12 cellular contexts compared by ENCODE assay signal in the genomic region with DNA sequence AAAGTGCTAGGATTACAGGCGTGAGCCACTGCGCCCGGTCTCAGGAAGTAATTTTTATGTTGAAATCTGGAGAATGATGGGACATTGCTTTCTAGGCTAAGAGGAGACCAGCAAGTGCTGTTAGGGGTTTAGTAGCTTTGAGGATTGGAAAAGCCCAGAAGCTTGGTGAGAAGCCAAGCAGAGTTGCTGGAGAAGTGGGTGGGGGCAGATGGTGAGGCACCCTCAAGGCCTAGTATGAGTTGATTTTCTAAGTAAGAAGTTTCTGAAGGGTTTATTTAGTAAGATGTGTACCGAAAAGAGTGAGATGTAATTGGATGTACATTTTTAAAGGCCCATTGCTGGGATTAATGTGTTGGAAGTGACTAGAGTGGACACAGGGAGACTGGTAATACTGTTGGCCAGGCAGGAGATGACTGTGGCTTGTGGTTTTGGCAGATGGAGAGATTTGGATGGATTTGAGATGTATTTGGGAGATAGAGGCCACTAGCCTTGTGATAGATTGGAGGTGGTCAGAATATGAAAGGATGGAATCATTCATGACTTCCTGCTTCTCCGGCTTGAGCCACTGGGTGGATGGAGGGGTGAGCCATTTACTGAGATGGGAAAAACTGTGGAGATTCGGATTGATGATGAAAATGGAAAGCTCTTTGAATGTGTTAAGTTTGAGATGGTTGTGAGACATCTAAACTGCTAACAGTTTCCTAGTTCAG. TPM values are rescaled to one million over a fixed set of nuclear protein-coding genes. Genes with fewer than 3 reads are reported as not detected.
DNase-seq lines count a peak whose midpoint lies in the region; ATAC-seq, FAIRE-seq and TF ChIP-seq lines count a peak whose summit lies in the region.
"Had no signal": no experiment of that assay in that cellular context is flagged by ENCODE, and none has a peak within 500 bp of the region (broad histone marks: within the 10 kb centered on the region; RNA-seq: fewer than 3 reads in every experiment).

No MANE protein-coding gene starts in this region.

- H3K36me3 Mint-ChIP-seq in MCF 10A (ENCODE audit: insufficient read depth, unreplicated experiment), result peaks cover 8% of the 10 kb centered on the region

- no peaks in the 10 kb centered on the region for H3K9me2 ChIP-seq in OCI-LY1 (ENCODE audit: low read depth, low read length)

- FAIRE-seq in pancreas (lab: Jason Lieb, UNC), result no peak

- WGBS in mammary epithelial cell (ENCODE audit: low coverage, missing lambda C conversion rate), result 81% methylated on average over 6 of the region's 6 CpGs
- WGBS in pancreas, 2 donors, result 92 to 96% methylated on average over 6 of the region's 6 CpGs

- H3K36me3 ChIP-seq in mammary epithelial cell (ENCODE audit: insufficient read depth, low read length), result no peaks in the 10 kb centered on the region
- H3K36me3 ChIP-seq in OCI-LY1 (ENCODE audit: insufficient read depth, low read length), result peaks cover 19% of the 10 kb centered on the region
- H3K36me3 ChIP-seq in skeletal muscle satellite cell (ENCODE audit: insufficient read depth, low read length), result no peaks in the 10 kb centered on the region
- H3K36me3 ChIP-seq in pancreas, result peaks cover 0 to 3% (median 0%) of the 10 kb centered on the region in 3 donors

- H3K27ac Mint-ChIP-seq in MCF 10A (ENCODE audit: low read depth, unreplicated experiment), result no peak overlapping the region
- H3K27ac Mint-ChIP-seq: nephron progenitor cell had no signal

- POLR2A ChIA-PET in MCF 10A (lab: Yijun Ruan, JAX), result interaction anchor here (1.2 to 2.5 kb wide), 4 partner anchors 10 to 479 kb away, joined by 3 to 17 read pairs (median 4); no protein-coding TSS in a partner anchor

- peak; percentile 58 for DNase-seq in mammary epithelial cell
- no peak for DNase-seq in MCF 10A (ENCODE audit: unreplicated experiment)
- peak; percentile 85 for DNase-seq in astrocyte of the cerebellum (ENCODE audit: low read depth)
- no peak for DNase-seq in NOMO-1 (lab: John Stamatoyannopoulos, UW; ENCODE audit: unreplicated experiment in 2 of 2)
- DNase-seq in pancreas, result no peak
- DNase-seq: NCI-H526, nephron progenitor cell had no signal

- no peak overlapping the region for H3K4me3 ChIP-seq in mammary epithelial cell (replicated peaks in 1 of 3; ENCODE audit: insufficient read depth in 1 of 3, low read depth in 2 of 3, low read length in 3 of 3)
- H3K4me3 ChIP-seq in OCI-LY1 (ENCODE audit: low read depth, low read length, poor library complexity, severe bottlenecking), result peak overlapping the region; percentile 75
- no peak overlapping the region for H3K4me3 ChIP-seq in astrocyte of the cerebellum (ENCODE audit: low read depth, low read length)
- no peak overlapping the region for H3K4me3 ChIP-seq in skeletal muscle satellite cell (ENCODE audit: low read length)
- no peak overlapping the region for H3K4me3 ChIP-seq in pancreas

- H3K9ac ChIP-seq in mammary epithelial cell (ENCODE audit: insufficient read depth, low read length), result no peak overlapping the region
- peak overlapping the region; percentile 2; the same call in 1 of the 2 replicates for H3K9ac ChIP-seq in OCI-LY1 (ENCODE audit: low read length)
- no peak overlapping the region for H3K9ac ChIP-seq in skeletal muscle satellite cell (ENCODE audit: low read depth, low read length)

- H3K27ac ChIP-seq in mammary epithelial cell (ENCODE audit: insufficient read depth, low read depth, low read length) (no peak overlapping the region), OCI-LY1 (ENCODE audit: low read depth, low read length, poor library complexity, severe bottlenecking) (no peak overlapping the region), pancreas (no peak overlapping the region)
- H3K27ac ChIP-seq: VCaP had no signal

- H3K4me3 Mint-ChIP-seq in MCF 10A (ENCODE audit: unreplicated experiment), result no peak overlapping the region
- H3K4me3 Mint-ChIP-seq: central memory CD8-positive, alpha-beta T cell; nephron progenitor cell had no signal

- H2AFZ ChIP-seq in mammary epithelial cell (ENCODE audit: low read depth, low read length), result peak overlapping the region; percentile 74
- no peak overlapping the region for H2AFZ ChIP-seq in OCI-LY1 (ENCODE audit: low read length)

- BruUV-seq in mammary epithelial cell (replicated peaks; lab: Mats Ljungman, UMichigan) (no TSS peak), MCF 10A (replicated peaks; lab: Mats Ljungman, UMichigan) (no TSS peak)

- dilution Hi-C loops in mammary epithelial cell (cut with HindIII; ENCODE audit: low sequenced_read_pairs), result loop anchor here (25.0 kb wide), 1 partner anchor 459 kb away; no protein-coding TSS in a partner anchor

- H3K9me3 Mint-ChIP-seq in MCF 10A (ENCODE audit: unreplicated experiment), result no peaks in the 10 kb centered on the region
- H3K9me3 Mint-ChIP-seq: central memory CD8-positive, alpha-beta T cell; nephron progenitor cell had no signal

- H3K4me1 Mint-ChIP-seq in MCF 10A (ENCODE audit: insufficient read depth, unreplicated experiment), result peaks cover 15% of the 10 kb centered on the region

- ATAC-seq in GM18517 (IDR thresholded peaks at IDR 0.05; ENCODE audit: unreplicated experiment) (no peak), pancreas (no peak)

- peak overlapping the region; percentile 33 for H3K4me2 ChIP-seq in mammary epithelial cell (ENCODE audit: insufficient read depth, low read depth, low read length)
- peak overlapping the region; percentile 89 for H3K4me2 ChIP-seq in OCI-LY1 (ENCODE audit: low read length)
- peak overlapping the region; percentile 15 for H3K4me2 ChIP-seq in skeletal muscle satellite cell (ENCODE audit: low read length)

- H3K4me1 ChIP-seq in mammary epithelial cell (ENCODE audit: insufficient read depth, low read length) (peaks cover 18% of the 10 kb centered on the region), OCI-LY1 (ENCODE audit: insufficient read depth, low read length, severe bottlenecking) (peaks cover 29% of the 10 kb centered on the region), skeletal muscle satellite cell (ENCODE audit: control insufficient read depth, insufficient read depth, low read length) (peaks cover 19% of the 10 kb centered on the region), pancreas (peaks cover 5 to 32% (median 14%) of the 10 kb centered on the region in 3 donors)

- H3K9me3 ChIP-seq in mammary epithelial cell (replicated peaks; ENCODE audit: insufficient read depth, low read length) (no peaks in the 10 kb centered on the region), OCI-LY1 (ENCODE audit: low read length) (no peaks in the 10 kb centered on the region; the same call in 1 of the 2 replicates), skeletal muscle satellite cell (replicated peaks; ENCODE audit: low read length) (no peaks in the 10 kb centered on the region), pancreas (no peaks in the 10 kb centered on the region)

- H3K27me3 Mint-ChIP-seq in MCF 10A (ENCODE audit: insufficient read depth, unreplicated experiment), result no peaks in the 10 kb centered on the region
- H3K27me3 Mint-ChIP-seq: central memory CD8-positive, alpha-beta T cell had no signal

- intact Hi-C loops in mammary epithelial cell (cut with micrococcal nuclease) (no loop called here), MCF 10A (cut with micrococcal nuclease) (no loop called here), pancreas (cut with DNase I) (no loop called here)

- H3F3A ChIP-seq in OCI-LY1 (ENCODE audit: insufficient read depth, low read length), result no peaks in the 10 kb centered on the region

- H3K79me2 ChIP-seq in mammary epithelial cell (ENCODE audit: insufficient read depth, low read length) (peaks cover 20% of the 10 kb centered on the region), OCI-LY1 (ENCODE audit: insufficient read depth, low read length) (no peaks in the 10 kb centered on the region)

- H3K27me3 ChIP-seq in mammary epithelial cell (ENCODE audit: insufficient read depth, low read length) (no peaks in the 10 kb centered on the region), OCI-LY1 (ENCODE audit: insufficient read depth, low read length) (no peaks in the 10 kb centered on the region), skeletal muscle satellite cell (ENCODE audit: control insufficient read depth, insufficient read depth, low read length) (no peaks in the 10 kb centered on the region), pancreas (no peaks in the 10 kb centered on the region)

- in situ Hi-C loops in mammary epithelial cell (cut with MboI; ENCODE audit: low sequenced_read_pairs in 2 of 2), result no loop called here
- in situ Hi-C loops in astrocyte of the cerebellum (cut with HindIII; ENCODE audit: low sequenced_read_pairs), result no loop called here

- TF ChIP-seq CTCF in mammary epithelial cell (conservative IDR thresholded peaks at IDR 0.05 in 1 of 2, IDR thresholded peaks at IDR 0.05 in 1 of 2; ENCODE audit: extremely low read depth in 1 of 2, insufficient read depth in 1 of 2, low read depth in 1 of 2, low read length in 2 of 2) (no peak), MCF 10A (IDR thresholded peaks at IDR 0.05; ENCODE audit: unreplicated experiment) (no peak), OCI-LY1 (IDR thresholded peaks at IDR 0.05; ENCODE audit: low read length) (no peak), astrocyte of the cerebellum (IDR thresholded peaks at IDR 0.05; ENCODE audit: low read depth, low read length, missing control alignments) (peak; percentile 30), pancreas (IDR thresholded peaks at IDR 0.05) (no peak)

- CTCF ChIA-PET in mammary epithelial cell (lab: Charles Lee; ENCODE audit: low non-redundant PET), result no interaction called here
- CTCF ChIA-PET in MCF 10A (lab: Yijun Ruan, JAX), result interaction anchor here (0.7 to 2.9 kb wide), 5 partner anchors 19 to 1158 kb away, joined by 3 to 13 read pairs (median 3); no protein-coding TSS in a partner anchor

- H4K20me1 ChIP-seq in mammary epithelial cell (ENCODE audit: insufficient read depth, low read length), result no peaks in the 10 kb centered on the region
- H4K20me1 ChIP-seq in OCI-LY1 (ENCODE audit: insufficient read depth, low read length), result no peaks in the 10 kb centered on the region

RNA-seq across cellular contexts. Expression of a gene that starts 2.3 kb away (rescaled TPM):
- total RNA-seq in mammary epithelial cell, result 10 to 100 TPM; 22.5 to 27.3 TPM
- polyA plus RNA-seq in mammary epithelial cell, result 23.7 TPM
- 10.1 TPM for polyA minus RNA-seq in mammary epithelial cell
- 10.6 and 11.4 TPM in 2 replicates for total RNA-seq in MCF 10A (2022)
- total RNA-seq in skeletal muscle satellite cell (2012; rRNA removed), result 13.5 and 14.2 TPM in 2 replicates
- 10 to 100 TPM; 12.9 to 24.9 (median 16.8) TPM for total RNA-seq in pancreas
- polyA plus RNA-seq in pancreas, result 1 to 10 TPM; 4.5 to 8.7 TPM

RNA-seq across cellular contexts. Expression of a gene that starts 4.2 kb away (rescaled TPM):
- total RNA-seq in mammary epithelial cell (10 to 100 TPM; 18.1 to 29.0 TPM), MCF 10A (2022) (15.1 and 15.6 TPM in 2 replicates), pancreas (10 to 100 TPM in 1 of 6 donors, 1 to 10 TPM in 5; 6.6 to 13.5 (median 8.2) TPM)
- polyA plus RNA-seq in mammary epithelial cell (2.5 TPM), pancreas (1 to 10 TPM; 5.5 to 7.4 TPM)
- 23.9 TPM for polyA minus RNA-seq in mammary epithelial cell
- total RNA-seq in skeletal muscle satellite cell (2012; rRNA removed), result 16.8 and 19.0 TPM in 2 replicates

Comparison
In these comparisons a context has a peak if more than half of its experiments do, and no peak if none do; other contexts are left out.
1. DNase-seq: peak in mammary epithelial cell (single experiment) and astrocyte of the cerebellum (single experiment); none in MCF 10A (single experiment), NOMO-1 (0 of 2) and pancreas (0 of 6).
2. H3K4me2 ChIP-seq: peak in every context shown above with its lines; median percentile 89 in OCI-LY1; 33 in mammary epithelial cell; 15 in skeletal muscle satellite cell.